8 cellular contexts compared by ENCODE assay signal in genomic region chr11:2531277-2531986, GRCh38.
DNase-seq lines count a peak whose midpoint lies in the region; ATAC-seq, FAIRE-seq and TF ChIP-seq lines count a peak whose summit lies in the region.

No MANE protein-coding gene starts in this region.

- no peak for FAIRE-seq in bronchial epithelial cell (lab: Jason Lieb, UNC)

- H3K4me1 Mint-ChIP-seq in activated B cell treated with CpG ODN at 0.5 μM for 24 hours = peaks cover 35% of the 10 kb centered on the region

- H3K9me2 ChIP-seq in MM.1S (replicated peaks; ENCODE audit: insufficient read depth, low read length) = no peaks in the 10 kb centered on the region

- H3K27me3 Mint-ChIP-seq in activated B cell treated with CpG ODN at 0.5 μM for 24 hours = peaks cover 2% of the 10 kb centered on the region

- ATAC-seq in activated B cell treated with CpG ODN at 0.5 μM for 24 hours (ENCODE audit: low read depth) = peak; percentile 23
- ATAC-seq in HG03432 (IDR thresholded peaks at IDR 0.05; ENCODE audit: unreplicated experiment) = no peak
- no peak for ATAC-seq in HG02588 (IDR thresholded peaks at IDR 0.05; ENCODE audit: unreplicated experiment)

- H3K4me2 ChIP-seq in MM.1S (ENCODE audit: low read depth, low read length) = no peak overlapping the region

- H3K4me1 ChIP-seq in MM.1S (ENCODE audit: low read length) = peaks cover 19% of the 10 kb centered on the region

- H2AFZ ChIP-seq in MM.1S (ENCODE audit: low read length) = no peak overlapping the region

- H3K36me3 Mint-ChIP-seq in activated B cell treated with CpG ODN at 0.5 μM for 24 hours (ENCODE audit: low read depth) = peaks cover 6% of the 10 kb centered on the region

- H3F3A ChIP-seq in MM.1S (ENCODE audit: insufficient read depth, low read length) = no peaks in the 10 kb centered on the region; the same call in 1 of the 2 replicates

- H3K9me3 ChIP-seq in MM.1S (replicated peaks; ENCODE audit: insufficient read depth, low read length) = no peaks in the 10 kb centered on the region

- H3K27me3 ChIP-seq in MM.1S (replicated peaks; ENCODE audit: insufficient read depth, low read length) = no peaks in the 10 kb centered on the region
- no peaks in the 10 kb centered on the region for H3K27me3 ChIP-seq in bronchial epithelial cell (ENCODE audit: control insufficient read depth, insufficient read depth, low read length)
- H3K27me3 ChIP-seq in kidney epithelial cell (ENCODE audit: control insufficient read depth, insufficient read depth, low read length) = peaks cover 12% of the 10 kb centered on the region

- DNase-seq in G401 (ENCODE audit: low spot score) = peak; percentile 74
- peak; percentile 44 for DNase-seq in MM.1S
- DNase-seq in activated B cell treated with CpG ODN at 0.5 μM for 24 hours = peak; percentile 70
- peak; percentile 14 for DNase-seq in bronchial epithelial cell (ENCODE audit: low read depth)
- DNase-seq in kidney epithelial cell (ENCODE audit: low read depth) = no peak
- peak; percentile 32 for DNase-seq in stimulated activated CD4-positive, alpha-beta T cell treated with anti-CD3 and anti-CD28 coated beads, Interleukin-2, amount 100 ng/mL, for 4 hours (ENCODE audit: low read depth)

- intact Hi-C loops in activated B cell treated with CpG ODN at 0.5 μM for 24 hours (cut with micrococcal nuclease) = loop anchor here (1.0 to 10.0 kb wide), 4 partner anchors 103 to 336 kb away; partner anchors contain the start of gene KCNQ1OT1

- H3K4me3 Mint-ChIP-seq in activated B cell treated with CpG ODN at 0.5 μM for 24 hours = no peak overlapping the region

- in situ Hi-C loops in G401 (cut with HindIII; ENCODE audit: low sequenced_read_pairs) = no loop called here

- H3K27ac Mint-ChIP-seq in activated B cell treated with CpG ODN at 0.5 μM for 24 hours = no peak overlapping the region

- TF ChIP-seq CTCF in MM.1S (IDR thresholded peaks at IDR 0.05; ENCODE audit: low read length) (peak; percentile 91), activated B cell treated with CpG ODN at 0.5 μM for 24 hours (IDR thresholded peaks at IDR 0.05) (peak; percentile 24), bronchial epithelial cell (IDR thresholded peaks at IDR 0.05; ENCODE audit: insufficient read depth, low read length, severe bottlenecking) (peak; percentile 94), kidney epithelial cell (IDR thresholded peaks at IDR 0.05; ENCODE audit: insufficient read depth, low read length, poor library complexity, severe bottlenecking) (peak; percentile 91)

- CTCF ChIA-PET in activated B cell treated with CpG ODN at 0.5 μM for 24 hours (lab: Charles Lee) = interaction anchor here (0.7 to 7.8 kb wide), 14 partner anchors 21 to 559 kb away, joined by 3 to 334 read pairs (median 4); partner anchors contain the start of genes CDKN1C and KCNQ1

- peaks cover 14% of the 10 kb centered on the region for H3K79me2 ChIP-seq in MM.1S (ENCODE audit: low read length)

- H3K27ac ChIP-seq in MM.1S (ENCODE audit: low read length) = no peak overlapping the region

- H3K9ac ChIP-seq in MM.1S (ENCODE audit: low read length) = no peak overlapping the region

- no peaks in the 10 kb centered on the region for H3K9me3 Mint-ChIP-seq in activated B cell treated with CpG ODN at 0.5 μM for 24 hours

- peaks cover 8% of the 10 kb centered on the region; the same call in 1 of the 2 replicates for H4K20me1 ChIP-seq in MM.1S (ENCODE audit: insufficient read depth, low read length)

- H3K36me3 ChIP-seq in MM.1S (replicated peaks; ENCODE audit: insufficient read depth, low read length) (no peaks in the 10 kb centered on the region), bronchial epithelial cell (ENCODE audit: control insufficient read depth, insufficient read depth, low read length) (no peaks in the 10 kb centered on the region), kidney epithelial cell (ENCODE audit: control insufficient read depth, insufficient read depth, low read length) (no peaks in the 10 kb centered on the region)

- POLR2A ChIA-PET in activated B cell treated with CpG ODN at 0.5 μM for 24 hours (lab: Charles Lee) = interaction anchor here (1.1 to 2.7 kb wide), 3 partner anchors 86 to 360 kb away, joined by 3 to 15 read pairs (median 4); no protein-coding TSS in a partner anchor

- H3K4me3 ChIP-seq in MM.1S (ENCODE audit: low read length) (no peak overlapping the region), bronchial epithelial cell (ENCODE audit: low read depth, low read length) (no peak overlapping the region), kidney epithelial cell (ENCODE audit: low read depth, low read length) (no peak overlapping the region)

Comparison
In these comparisons a context has a peak if more than half of its experiments do, and no peak if none do; other contexts are left out.
1. CTCF ChIP-seq: peak in every context shown above with its lines; median percentile 94 in bronchial epithelial cell; 91 in MM.1S; 91 in kidney epithelial cell; 24 in activated B cell treated with CpG ODN at 0.5 μM for 24 hours.